Comparison of ENCODE assay signal across 15 cellular contexts in genomic region chr1:10185759-10186158, GRCh38. TPM values are rescaled to one million over a fixed set of nuclear protein-coding genes. Genes with fewer than 3 reads are reported as not detected.
A peak's percentile ranks its signal among the peaks of the same experiment; 100 is the strongest.
DNase-seq lines count a peak whose midpoint lies in the region; ATAC-seq and TF ChIP-seq lines count a peak whose summit lies in the region.
"Had no signal": no experiment of that assay in that cellular context is flagged by ENCODE, and none has a peak within 500 bp of the region (broad histone marks: within the 10 kb centered on the region; RNA-seq: fewer than 3 reads in every experiment).

No MANE protein-coding gene starts in this region.

- no peaks in the 10 kb centered on the region for H3K4me1 Mint-ChIP-seq in WTC11
- no peaks in the 10 kb centered on the region for H3K4me1 Mint-ChIP-seq in stimulated activated effector memory CD8-positive, alpha-beta T cell treated with anti-CD3 and anti-CD28 coated beads, Interleukin-12 subunit alpha, Interleukin-12 subunit beta, amount 100 ng/mL, for 72 hours
- H3K4me1 Mint-ChIP-seq: CD4-positive, alpha-beta memory T cell had no signal

- H3K36me3 Mint-ChIP-seq in WTC11, result peaks cover 9% of the 10 kb centered on the region
- peaks cover 9% of the 10 kb centered on the region for H3K36me3 Mint-ChIP-seq in stimulated activated effector memory CD8-positive, alpha-beta T cell treated with anti-CD3 and anti-CD28 coated beads, Interleukin-12 subunit alpha, Interleukin-12 subunit beta, amount 100 ng/mL, for 72 hours

- ATAC-seq in WTC11 (no peak), mucosa of descending colon (peak; percentile 83), foreskin keratinocyte (no peak)
- ATAC-seq in stimulated activated effector memory CD8-positive, alpha-beta T cell treated with anti-CD3 and anti-CD28 coated beads, Interleukin-12 subunit alpha, Interleukin-12 subunit beta, amount 100 ng/mL, for 72 hours, result no peak
- ATAC-seq: A549 had no signal

- H3K27ac Mint-ChIP-seq in WTC11, result peak overlapping the region; percentile 83; the same call in 1 of the 2 replicates
- H3K27ac Mint-ChIP-seq in stimulated activated effector memory CD8-positive, alpha-beta T cell treated with anti-CD3 and anti-CD28 coated beads, Interleukin-12 subunit alpha, Interleukin-12 subunit beta, amount 100 ng/mL, for 72 hours, result no peak overlapping the region

- CTCF ChIA-PET in WTC11 (lab: Charles Lee), result no interaction called here

- no peak for TF ChIP-seq CTCF in WTC11 (IDR thresholded peaks at IDR 0.05)
- no peak for TF ChIP-seq CTCF in mucosa of descending colon (IDR thresholded peaks at IDR 0.05)
- TF ChIP-seq CTCF in foreskin keratinocyte (conservative IDR thresholded peaks at IDR 0.05), result no peak

- DNase-seq in DMS53 (lab: John Stamatoyannopoulos, UW), result peak; percentile 54
- DNase-seq in DMS53 treated with DMSO at 0.1 percent for 48 hours (lab: John Stamatoyannopoulos, UW; ENCODE audit: unreplicated experiment), result peak; percentile 13
- DNase-seq in WTC11 (ENCODE audit: low spot score), result no peak
- DNase-seq in mucosa of descending colon, result no peak
- DNase-seq in T-helper 1 cell, result no peak
- no peak for DNase-seq in foreskin keratinocyte
- no peak for DNase-seq in stimulated activated effector memory CD8-positive, alpha-beta T cell treated with anti-CD3 and anti-CD28 coated beads, Interleukin-12 subunit alpha, Interleukin-12 subunit beta, amount 100 ng/mL, for 72 hours (ENCODE audit: low spot score in 2 of 2)
- DNase-seq: BE2C; CD4-positive, alpha-beta memory T cell; DND-41; GDM1 had no signal

- intact Hi-C loops in mucosa of descending colon (cut with DNase I, micrococcal nuclease), result no loop called here

- no peaks in the 10 kb centered on the region for H3K27me3 ChIP-seq in foreskin keratinocyte
- H3K27me3 ChIP-seq: BE2C had no signal

- no peak overlapping the region for H3K4me3 Mint-ChIP-seq in WTC11
- H3K4me3 Mint-ChIP-seq in stimulated activated effector memory CD8-positive, alpha-beta T cell treated with anti-CD3 and anti-CD28 coated beads, Interleukin-12 subunit alpha, Interleukin-12 subunit beta, amount 100 ng/mL, for 72 hours, result no peak overlapping the region
- H3K4me3 Mint-ChIP-seq: CD4-positive, alpha-beta memory T cell had no signal

- peaks cover 8% of the 10 kb centered on the region for H3K9me3 Mint-ChIP-seq in WTC11
- H3K9me3 Mint-ChIP-seq in stimulated activated effector memory CD8-positive, alpha-beta T cell treated with anti-CD3 and anti-CD28 coated beads, Interleukin-12 subunit alpha, Interleukin-12 subunit beta, amount 100 ng/mL, for 72 hours, result no peaks in the 10 kb centered on the region
- H3K9me3 Mint-ChIP-seq: HFFc6 had no signal

- POLR2A ChIA-PET in WTC11 (lab: Charles Lee), result no interaction called here

- H3K4me1 ChIP-seq in mucosa of descending colon (ENCODE audit: low read depth), result no peaks in the 10 kb centered on the region
- no peaks in the 10 kb centered on the region for H3K4me1 ChIP-seq in foreskin keratinocyte
- H3K4me1 ChIP-seq: A549, BE2C had no signal

- no peaks in the 10 kb centered on the region for H3K27me3 Mint-ChIP-seq in WTC11 (ENCODE audit: low read depth)
- H3K27me3 Mint-ChIP-seq: CD4-positive, alpha-beta memory T cell had no signal

- no peaks in the 10 kb centered on the region for H3K9me3 ChIP-seq in mucosa of descending colon
- H3K9me3 ChIP-seq: A549, BE2C, HAP-1 had no signal

- no peaks in the 10 kb centered on the region for H3K36me3 ChIP-seq in mucosa of descending colon (ENCODE audit: low read depth)
- H3K36me3 ChIP-seq: BE2C, HAP-1 had no signal

- H3K27ac ChIP-seq in foreskin keratinocyte, result no peak overlapping the region
- H3K27ac ChIP-seq: A549, C4-2B had no signal

- no peak overlapping the region for H3K4me3 ChIP-seq in mucosa of descending colon
- H3K4me3 ChIP-seq: A549, HAP-1 had no signal

TF ChIP-seq in WTC11, 78 proteins besides CTCF, POLR2A, EP300 and RAD21 (continues in another document):
- TF ChIP-seq USF1 (CRISPR knock-in tag; IDR thresholded peaks at IDR 0.05) (no peak), ATF1 (CRISPR knock-in tag; IDR thresholded peaks at IDR 0.05) (no peak), ATF2 (CRISPR knock-in tag; IDR thresholded peaks at IDR 0.05; ENCODE audit: borderline replicate concordance, low read depth) (no peak), IRF2 (CRISPR knock-in tag; IDR thresholded peaks at IDR 0.05; ENCODE audit: borderline replicate concordance, low read depth) (no peak), NFE2L1 (CRISPR knock-in tag; IDR thresholded peaks at IDR 0.05) (no peak), ATF6 (CRISPR knock-in tag; IDR thresholded peaks at IDR 0.05) (no peak), ZNF219 (CRISPR knock-in tag; IDR thresholded peaks at IDR 0.05; ENCODE audit: borderline replicate concordance) (no peak), SP1 (CRISPR knock-in tag; conservative IDR thresholded peaks at IDR 0.05) (no peak), NFYB (CRISPR knock-in tag; conservative IDR thresholded peaks at IDR 0.05; ENCODE audit: low read depth) (no peak), MLX (CRISPR knock-in tag; IDR thresholded peaks at IDR 0.05) (no peak), ETV6 (CRISPR knock-in tag; IDR thresholded peaks at IDR 0.05) (no peak), AR (CRISPR knock-in tag; IDR thresholded peaks at IDR 0.05) (no peak), USF2 (CRISPR knock-in tag; IDR thresholded peaks at IDR 0.05) (no peak)

RNA-seq across cellular contexts. Expression of gene KIF1B, which starts 24.6 kb away (rescaled TPM):
- total RNA-seq in WTC11 (2021), result 63.1 to 70.1 TPM (median 64.9 TPM) in 3 replicates
- 10 to 100 TPM; 35.6 to 62.2 (median 48.0) TPM for total RNA-seq in mucosa of descending colon
- total RNA-seq in foreskin keratinocyte, result 24.9 and 26.2 TPM in 2 replicates
- polyA plus RNA-seq in foreskin keratinocyte, result 4.5 and 4.9 TPM in 2 replicates

Comparison
In these comparisons a context has a peak if more than half of its experiments do, and no peak if none do; other contexts are left out.
1. DNase-seq: peak in DMS53 (single experiment) and DMS53 treated with DMSO at 0.1 percent for 48 hours (single experiment); none in WTC11 (single experiment), mucosa of descending colon (0 of 3), T-helper 1 cell (0 of 5), foreskin keratinocyte (0 of 2) and stimulated activated effector memory CD8-positive, alpha-beta T cell treated with anti-CD3 and anti-CD28 coated beads, Interleukin-12 subunit alpha, Interleukin-12 subunit beta, amount 100 ng/mL, for 72 hours (0 of 2).